14 cellular contexts compared by ENCODE assay signal in the genomic region with DNA sequence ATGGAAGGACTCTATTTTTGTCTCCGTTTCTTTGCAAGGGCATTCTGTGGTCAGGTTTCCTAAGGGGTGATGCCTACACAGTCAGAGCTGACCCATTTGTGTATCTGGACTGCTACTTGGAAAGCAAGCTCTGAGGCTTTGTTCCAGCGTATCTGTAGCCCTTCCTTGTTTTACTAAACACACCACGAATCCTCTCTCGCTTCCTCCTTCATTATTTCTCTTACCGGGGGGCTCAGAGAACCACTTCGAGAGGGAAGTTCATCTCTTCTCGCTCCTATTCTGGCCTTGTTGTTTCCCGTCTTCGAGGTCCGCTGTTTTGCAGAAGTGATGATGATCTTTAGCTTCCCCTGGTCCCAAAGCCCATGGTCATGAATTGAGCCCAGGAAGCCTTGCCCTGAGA.
"Had no signal": no experiment of that assay in that cellular context is flagged by ENCODE, and none has a peak within 500 bp of the region (broad histone marks: within the 10 kb centered on the region; RNA-seq: fewer than 3 reads in every experiment).

No MANE protein-coding gene starts in this region.

- H3K4me3 Mint-ChIP-seq: central memory CD8-positive, alpha-beta T cell; neural crest cell; T-helper 2 cell treated with Interferon-gamma antibody and Interleukin-4, amounts not matched to agents 5 μg/mL and 100 μg/mL, for 36 hours; type B pancreatic cell had no signal

- H3K9me3 Mint-ChIP-seq: central memory CD8-positive, alpha-beta T cell; neural crest cell; T-helper 2 cell treated with Interferon-gamma antibody and Interleukin-4, amounts not matched to agents 5 μg/mL and 100 μg/mL, for 36 hours; type B pancreatic cell had no signal

- H3K27ac Mint-ChIP-seq: T-helper 2 cell treated with Interferon-gamma antibody and Interleukin-4, amounts not matched to agents 5 μg/mL and 100 μg/mL, for 36 hours; type B pancreatic cell had no signal

- DNase-seq: activated CD4-positive, alpha-beta T cell treated with anti-CD3 and anti-CD28 coated beads, Interleukin-2, amount 50 U/mL, for 4 hours; activated CD4-positive, CD25-positive, alpha-beta regulatory T cell treated with anti-CD3 and anti-CD28 coated beads, Interleukin-2, amount 50 U/mL, for 72 hours; activated naive CD4-positive, alpha-beta T cell treated with anti-CD3 and anti-CD28 coated beads, Interleukin-2, amount 50 U/mL, for 16 hours; activated T-cell treated with anti-CD3 and anti-CD28 coated beads, Interleukin-2, amount 50 U/mL, for 1 hour; cortex of kidney; effector CD8-positive, alpha-beta T cell; kidney glomerular epithelial cell; mesenchymal stem cell; pancreas; stimulated activated naive CD4-positive, alpha-beta T cell had no signal

- H3K4me1 Mint-ChIP-seq: central memory CD8-positive, alpha-beta T cell had no signal
